Comparison of ENCODE assay signal across 12 cellular contexts in genomic region chr7:106480161-106480579, GRCh38.
A peak's percentile ranks its signal among the peaks of the same experiment; 100 is the strongest.
DNase-seq lines count a peak whose midpoint lies in the region; ATAC-seq, FAIRE-seq and TF ChIP-seq lines count a peak whose summit lies in the region.
"Had no signal": no experiment of that assay in that cellular context is flagged by ENCODE, and none has a peak within 500 bp of the region (broad histone marks: within the 10 kb centered on the region; RNA-seq: fewer than 3 reads in every experiment).

No MANE protein-coding gene starts in this region.

- H4K20me1 ChIP-seq in IMR-90 (ENCODE audit: insufficient read depth, low read length) (no peaks in the 10 kb centered on the region), GM23248 (ENCODE audit: insufficient read depth) (no peaks in the 10 kb centered on the region)
- H4K20me1 ChIP-seq: BLaER1 had no signal

- H2BK15ac ChIP-seq in IMR-90 (ENCODE audit: low read depth, low read length): no peak overlapping the region

- intact Hi-C loops in IMR-90 (cut with micrococcal nuclease) (no loop called here), gastrocnemius medialis (cut with DNase I; ENCODE audit: low total_unique reads) (no loop called here)

- H4K5ac ChIP-seq in IMR-90 (ENCODE audit: low read depth, low read length): no peak overlapping the region

- H2BK20ac ChIP-seq in IMR-90 (ENCODE audit: low read depth, low read length): 0 out of 2 replicates have a peak overlapping the region, but pooled peaks have one; percentile 42

- H3K56ac ChIP-seq in IMR-90 (ENCODE audit: extremely low read depth, insufficient read depth, low read length): no peak overlapping the region

- in situ Hi-C loops in IMR-90 (cut with MboI; ENCODE audit: low sequenced_read_pairs) (no loop called here), GM23248 (cut with MboI) (no loop called here), gastrocnemius medialis (cut with MboI; ENCODE audit: low sequenced_read_pairs in 4 of 4) (no loop called here)

- no peak overlapping the region for H3K14ac ChIP-seq in IMR-90 (replicated peaks; ENCODE audit: low read depth, low read length)

- TF ChIP-seq POLR2A in IMR-90 (IDR thresholded peaks at IDR 0.05; ENCODE audit: low read depth, low read length): no peak
- TF ChIP-seq POLR2A in gastrocnemius medialis (IDR thresholded peaks at IDR 0.05): no peak

- H3K4me1 ChIP-seq in IMR-90 (ENCODE audit: control insufficient read depth, insufficient read depth, low read length): peaks cover 10% of the 10 kb centered on the region
- H3K4me1 ChIP-seq in GM23248 (ENCODE audit: insufficient read depth): peaks cover 18% of the 10 kb centered on the region
- H3K4me1 ChIP-seq in gastrocnemius medialis: peaks cover under 1 to 8% of the 10 kb centered on the region in 2 donors

- H3F3A ChIP-seq in GM23248 (ENCODE audit: insufficient read depth): peaks cover 18% of the 10 kb centered on the region

- no peak overlapping the region for H2AK5ac ChIP-seq in IMR-90 (ENCODE audit: low read depth, low read length)

- no peak overlapping the region for H3K27ac ChIP-seq in IMR-90 (ENCODE audit: insufficient read depth, low read length)
- H3K27ac ChIP-seq in GM23248: no peak overlapping the region
- H3K27ac ChIP-seq in gastrocnemius medialis: no peak overlapping the region
- H3K27ac ChIP-seq in coronary artery: no peak overlapping the region
- H3K27ac ChIP-seq: BLaER1 had no signal

- TF ChIP-seq RAD21 in IMR-90 (IDR thresholded peaks at IDR 0.05; ENCODE audit: low read length): no peak

- H3K9ac ChIP-seq in IMR-90 (ENCODE audit: low read depth, low read length): no peak overlapping the region
- no peak overlapping the region for H3K9ac ChIP-seq in GM23248
- H3K9ac ChIP-seq: BLaER1 had no signal

- H3K18ac ChIP-seq in IMR-90 (ENCODE audit: low read depth, low read length): no peak overlapping the region

- BruUV-seq in IMR-90 (replicated peaks; lab: Mats Ljungman, UMichigan): no TSS peak

- CTCF ChIA-PET in IMR-90 (lab: Yijun Ruan, JAX): no interaction called here

- peak; percentile 92 for FAIRE-seq in GM19239 (lab: Jason Lieb, UNC)
- FAIRE-seq: keratinocyte had no signal

- H3K4me3 ChIP-seq in GM12865 (ENCODE audit: low read depth, low read length) (no peak overlapping the region), IMR-90 (ENCODE audit: insufficient read depth, low read depth, low read length) (no peak overlapping the region), GM23248 (no peak overlapping the region), gastrocnemius medialis (no peak overlapping the region), coronary artery (no peak overlapping the region)
- H3K4me3 ChIP-seq: BLaER1 had no signal

- H3K4ac ChIP-seq in IMR-90 (ENCODE audit: low read depth, low read length): peak overlapping the region; percentile 12; the same call in 1 of the 2 replicates

- dilution Hi-C loops in IMR-90 (cut with HindIII; ENCODE audit: low sequenced_read_pairs, unreplicated experiment): no loop called here

- WGBS in IMR-90 (ENCODE audit: extremely low coverage in 2 of 2, insufficient read length in 1 of 2), 2 experiments: no CpG with 5 or more reads among the region's 1 CpG
- 89% methylated on average over 1 of the region's 1 CpG for WGBS in GM23248 (ENCODE audit: low coverage in 1 of 2, low lambda C conversion rate in 2 of 2, missing lambda C conversion rate in 2 of 2), 2 experiments

- no peaks in the 10 kb centered on the region for H3K36me3 ChIP-seq in IMR-90 (ENCODE audit: control insufficient read depth, insufficient read depth, low read length)
- no peaks in the 10 kb centered on the region for H3K36me3 ChIP-seq in GM23248 (ENCODE audit: low read depth)
- H3K36me3 ChIP-seq in gastrocnemius medialis: no peaks in the 10 kb centered on the region
- H3K36me3 ChIP-seq: BLaER1 had no signal

- no peak overlapping the region for H2BK5ac ChIP-seq in IMR-90 (ENCODE audit: low read depth, low read length, poor library complexity, severe bottlenecking)

- H2AFZ ChIP-seq in IMR-90 (replicated peaks; ENCODE audit: low read length, poor library complexity): no peak overlapping the region
- H2AFZ ChIP-seq in GM23248: no peak overlapping the region; the same call in 1 of the 2 replicates

- H3K79me2 ChIP-seq in GM23248 (ENCODE audit: insufficient read depth): no peaks in the 10 kb centered on the region

- H3K4me2 ChIP-seq in IMR-90 (ENCODE audit: low read depth, low read length) (no peak overlapping the region), GM23248 (ENCODE audit: unreplicated experiment) (no peak overlapping the region)
- H3K4me2 ChIP-seq: BLaER1 had no signal

- H2AK9ac ChIP-seq in IMR-90 (replicated peaks; ENCODE audit: low read depth, low read length, poor library complexity): no peak overlapping the region

- H3K23ac ChIP-seq in IMR-90 (ENCODE audit: low read depth, low read length): no peak overlapping the region

- no peak overlapping the region for H4K8ac ChIP-seq in IMR-90 (ENCODE audit: low read depth in 2 of 2, low read length in 2 of 2)

- POLR2A ChIA-PET in IMR-90 (lab: Charles Lee; ENCODE audit: unreplicated experiment): no interaction called here

- 0 out of 4 replicates have a peak, but pooled peaks cover 0 to 3% of the 10 kb centered on the region in 2 experiments for H3K79me1 ChIP-seq in IMR-90 (ENCODE audit: low read depth in 1 of 2, low read length in 2 of 2)

- H3K9me3 ChIP-seq in IMR-90 (ENCODE audit: control insufficient read depth, insufficient read depth, low read length) (no peaks in the 10 kb centered on the region), GM23248 (ENCODE audit: low read depth) (no peaks in the 10 kb centered on the region), gastrocnemius medialis (no peaks in the 10 kb centered on the region)
- H3K9me3 ChIP-seq: BLaER1 had no signal

- ATAC-seq in HG02763 (IDR thresholded peaks at IDR 0.05; ENCODE audit: unreplicated experiment) (peak; percentile 51), IMR-90 (ENCODE audit: low read depth) (no peak), gastrocnemius medialis (no peak)

- TF ChIP-seq CTCF in GM12865 (IDR thresholded peaks at IDR 0.05; ENCODE audit: insufficient read depth, low read depth, low read length, missing control alignments) (no peak), IMR-90 (conservative IDR thresholded peaks at IDR 0.05; ENCODE audit: low read depth, low read length) (no peak), gastrocnemius medialis (IDR thresholded peaks at IDR 0.05 in 4 of 5, conservative IDR thresholded peaks at IDR 0.05 in 1 of 5) (no peak), coronary artery (IDR thresholded peaks at IDR 0.05) (no peak)

- no peak overlapping the region for H2BK120ac ChIP-seq in IMR-90 (ENCODE audit: low read depth, low read length)

- H4K91ac ChIP-seq in IMR-90 (ENCODE audit: insufficient read depth, low read depth, low read length): no peak overlapping the region

- no peaks in the 10 kb centered on the region for H3K9me2 ChIP-seq in GM23248 (ENCODE audit: insufficient read depth)

- H3K27me3 ChIP-seq in IMR-90 (ENCODE audit: control insufficient read depth, insufficient read depth, low read length) (no peaks in the 10 kb centered on the region), GM23248 (replicated peaks; ENCODE audit: insufficient read depth) (no peaks in the 10 kb centered on the region), gastrocnemius medialis (no peaks in the 10 kb centered on the region)
- H3K27me3 ChIP-seq: BLaER1 had no signal

- H3K9me1 ChIP-seq in IMR-90 (ENCODE audit: insufficient read depth, low read length): peaks cover 7% of the 10 kb centered on the region; the same call in 1 of the 2 replicates

- peak; percentile 77 for DNase-seq in GM12865 (ENCODE audit: low read depth)
- peak; percentile 18 for DNase-seq in GM19239 (ENCODE audit: insufficient read length, low spot score)
- DNase-seq in IMR-90: peak; percentile 55
- DNase-seq in GM23248: no peak
- no peak for DNase-seq in gastrocnemius medialis
- DNase-seq in 8988T: no peak
- no peak for DNase-seq in coronary artery (ENCODE audit: low spot score)
- DNase-seq: NCI-H187, nucleus accumbens had no signal

TF ChIP-seq in IMR-90, 13 proteins besides CTCF, POLR2A, EP300 and RAD21:
- TF ChIP-seq BHLHE40 (IDR thresholded peaks at IDR 0.05; ENCODE audit: low read depth, low read length) (no peak), USF2 (IDR thresholded peaks at IDR 0.05; ENCODE audit: low read depth, low read length) (no peak), CEBPB (IDR thresholded peaks at IDR 0.05; ENCODE audit: low read depth, low read length) (no peak), FOS (IDR thresholded peaks at IDR 0.05; ENCODE audit: low read depth, low read length) (no peak)

Comparison
In these comparisons a context has a peak if more than half of its experiments do, and no peak if none do; other contexts are left out.
1. DNase-seq: peak in GM12865 (single experiment), GM19239 (single experiment) and IMR-90 (single experiment); none in GM23248 (single experiment), gastrocnemius medialis (0 of 2), 8988T (single experiment) and coronary artery (single experiment).